In the genomic region with DNA sequence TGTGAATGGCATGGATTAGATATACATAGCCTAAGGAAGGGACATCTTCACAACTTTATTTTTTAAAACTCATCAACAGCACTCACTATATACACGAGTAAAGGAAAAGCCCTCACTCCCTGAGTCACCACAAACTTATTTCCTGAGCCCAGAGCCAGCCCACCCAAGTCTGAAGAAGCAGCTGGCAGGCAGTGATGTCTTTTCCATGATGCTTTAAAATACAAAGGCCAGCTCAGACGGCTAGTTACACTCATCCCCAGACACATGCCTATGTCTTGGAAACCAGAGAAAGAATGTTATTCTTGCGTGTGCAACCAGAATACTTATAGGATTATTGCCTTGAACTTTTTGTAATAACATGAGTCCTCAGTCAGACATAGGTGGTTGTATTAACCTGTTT, we compare ENCODE assay signal across 11 cellular contexts.
DNase-seq lines count a peak whose midpoint lies in the region; ATAC-seq and TF ChIP-seq lines count a peak whose summit lies in the region.
"Had no signal": no experiment of that assay in that cellular context is flagged by ENCODE, and none has a peak within 500 bp of the region (broad histone marks: within the 10 kb centered on the region; RNA-seq: fewer than 3 reads in every experiment).

No MANE protein-coding gene starts in this region.

- H3K27ac ChIP-seq in breast epithelium, result no peak overlapping the region

- ATAC-seq in WTC11, result peak; percentile 43; the same call in 1 of the 2 replicates
- no peak for ATAC-seq in effector memory CD8-positive, alpha-beta T cell (replicated peaks)
- no peak for ATAC-seq in HG03025 (IDR thresholded peaks at IDR 0.05; ENCODE audit: low FRiP score, unreplicated experiment)

- CTCF ChIA-PET in MCF 10A (lab: Yijun Ruan, JAX), result interaction anchor here (0.6 kb wide), 1 partner anchor 24 kb away, joined by 3 read pairs; no protein-coding TSS in a partner anchor
- CTCF ChIA-PET in WTC11 (lab: Charles Lee), result no interaction called here

- H3K9me3 ChIP-seq in breast epithelium, result no peaks in the 10 kb centered on the region
- H3K9me3 ChIP-seq: BE2C had no signal

- TF ChIP-seq CTCF in MCF 10A (IDR thresholded peaks at IDR 0.05; ENCODE audit: unreplicated experiment), result no peak
- TF ChIP-seq CTCF in breast epithelium (IDR thresholded peaks at IDR 0.05), result no peak
- no peak for TF ChIP-seq CTCF in WTC11 (IDR thresholded peaks at IDR 0.05)

- H3K4me1 ChIP-seq in breast epithelium, result no peaks in the 10 kb centered on the region
- H3K4me1 ChIP-seq: BE2C had no signal

- no peaks in the 10 kb centered on the region for H3K4me1 Mint-ChIP-seq in MCF 10A (ENCODE audit: insufficient read depth, unreplicated experiment)
- peaks cover 38% of the 10 kb centered on the region for H3K4me1 Mint-ChIP-seq in WTC11
- H3K4me1 Mint-ChIP-seq in effector memory CD8-positive, alpha-beta T cell (ENCODE audit: low read depth in 2 of 2), result no peaks in the 10 kb centered on the region
- H3K4me1 Mint-ChIP-seq: neural crest cell had no signal

- H3K27ac Mint-ChIP-seq in MCF 10A (ENCODE audit: low read depth, unreplicated experiment) (no peak overlapping the region), WTC11 (no peak overlapping the region)
- no peak overlapping the region for H3K27ac Mint-ChIP-seq in effector memory CD8-positive, alpha-beta T cell

- DNase-seq in MCF 10A (ENCODE audit: unreplicated experiment), result peak; percentile 29
- DNase-seq in breast epithelium (ENCODE audit: low spot score in 2 of 2), result no peak
- no peak for DNase-seq in WTC11 (ENCODE audit: low spot score)
- peak; percentile 93 for DNase-seq in glomerular visceral epithelial cell (ENCODE audit: extremely low spot score)
- DNase-seq in stromal cell of bone marrow (ENCODE audit: low read depth), result peak; percentile 96
- DNase-seq in activated CD4-positive, alpha-beta T cell treated with anti-CD3 and anti-CD28 coated beads, Interleukin-2, amount 50 U/mL, for 4 hours, result no peak
- DNase-seq in effector memory CD8-positive, alpha-beta T cell, result no peak
- DNase-seq: BE2C, NCI-H1105 treated with DMSO at 0.1 percent for 48 hours had no signal

- no peaks in the 10 kb centered on the region for H3K27me3 ChIP-seq in breast epithelium
- H3K27me3 ChIP-seq: BE2C had no signal

- H3K36me3 ChIP-seq in breast epithelium, result no peaks in the 10 kb centered on the region
- H3K36me3 ChIP-seq: BE2C had no signal

- H3K27me3 Mint-ChIP-seq in MCF 10A (ENCODE audit: insufficient read depth, unreplicated experiment) (no peaks in the 10 kb centered on the region), WTC11 (ENCODE audit: low read depth) (no peaks in the 10 kb centered on the region)
- H3K27me3 Mint-ChIP-seq in effector memory CD8-positive, alpha-beta T cell, result peaks cover 4 to 18% of the 10 kb centered on the region in 2 donors

- POLR2A ChIA-PET in MCF 10A (lab: Yijun Ruan, JAX) (interaction anchor here (1.2 kb wide), 1 partner anchor 13 kb away, joined by 3 read pairs; no protein-coding TSS in a partner anchor), WTC11 (lab: Charles Lee) (no interaction called here)

- BruUV-seq in MCF 10A (replicated peaks; lab: Mats Ljungman, UMichigan), result no TSS peak

- H3K9me3 Mint-ChIP-seq in MCF 10A (ENCODE audit: unreplicated experiment), result no peaks in the 10 kb centered on the region
- no peaks in the 10 kb centered on the region for H3K9me3 Mint-ChIP-seq in WTC11
- no peaks in the 10 kb centered on the region for H3K9me3 Mint-ChIP-seq in effector memory CD8-positive, alpha-beta T cell
- H3K9me3 Mint-ChIP-seq: neural crest cell had no signal

- H3K4me3 Mint-ChIP-seq in MCF 10A (ENCODE audit: unreplicated experiment), result no peak overlapping the region
- H3K4me3 Mint-ChIP-seq in WTC11, result no peak overlapping the region
- H3K4me3 Mint-ChIP-seq in effector memory CD8-positive, alpha-beta T cell, result no peak overlapping the region
- H3K4me3 Mint-ChIP-seq: neural crest cell had no signal

- no peak overlapping the region for H3K4me3 ChIP-seq in breast epithelium

- intact Hi-C loops in MCF 10A (cut with micrococcal nuclease) (no loop called here), breast epithelium (cut with DNase I; ENCODE audit: low total_unique reads) (no loop called here)

- H3K36me3 Mint-ChIP-seq in MCF 10A (ENCODE audit: insufficient read depth, unreplicated experiment), result peaks cover 31% of the 10 kb centered on the region
- H3K36me3 Mint-ChIP-seq in WTC11, result no peaks in the 10 kb centered on the region
- H3K36me3 Mint-ChIP-seq in effector memory CD8-positive, alpha-beta T cell (ENCODE audit: insufficient read depth), result no peaks in the 10 kb centered on the region

- no peak for TF ChIP-seq POLR2A in breast epithelium (IDR thresholded peaks at IDR 0.05)

TF ChIP-seq in WTC11, 78 proteins besides CTCF, POLR2A, EP300 and RAD21:
- TF ChIP-seq RORB (CRISPR knock-in tag; IDR thresholded peaks at IDR 0.05) (no peak), SP1 (CRISPR knock-in tag; conservative IDR thresholded peaks at IDR 0.05) (no peak), ATF1 (CRISPR knock-in tag; IDR thresholded peaks at IDR 0.05) (no peak)
- TF ChIP-seq, protein P1, sequence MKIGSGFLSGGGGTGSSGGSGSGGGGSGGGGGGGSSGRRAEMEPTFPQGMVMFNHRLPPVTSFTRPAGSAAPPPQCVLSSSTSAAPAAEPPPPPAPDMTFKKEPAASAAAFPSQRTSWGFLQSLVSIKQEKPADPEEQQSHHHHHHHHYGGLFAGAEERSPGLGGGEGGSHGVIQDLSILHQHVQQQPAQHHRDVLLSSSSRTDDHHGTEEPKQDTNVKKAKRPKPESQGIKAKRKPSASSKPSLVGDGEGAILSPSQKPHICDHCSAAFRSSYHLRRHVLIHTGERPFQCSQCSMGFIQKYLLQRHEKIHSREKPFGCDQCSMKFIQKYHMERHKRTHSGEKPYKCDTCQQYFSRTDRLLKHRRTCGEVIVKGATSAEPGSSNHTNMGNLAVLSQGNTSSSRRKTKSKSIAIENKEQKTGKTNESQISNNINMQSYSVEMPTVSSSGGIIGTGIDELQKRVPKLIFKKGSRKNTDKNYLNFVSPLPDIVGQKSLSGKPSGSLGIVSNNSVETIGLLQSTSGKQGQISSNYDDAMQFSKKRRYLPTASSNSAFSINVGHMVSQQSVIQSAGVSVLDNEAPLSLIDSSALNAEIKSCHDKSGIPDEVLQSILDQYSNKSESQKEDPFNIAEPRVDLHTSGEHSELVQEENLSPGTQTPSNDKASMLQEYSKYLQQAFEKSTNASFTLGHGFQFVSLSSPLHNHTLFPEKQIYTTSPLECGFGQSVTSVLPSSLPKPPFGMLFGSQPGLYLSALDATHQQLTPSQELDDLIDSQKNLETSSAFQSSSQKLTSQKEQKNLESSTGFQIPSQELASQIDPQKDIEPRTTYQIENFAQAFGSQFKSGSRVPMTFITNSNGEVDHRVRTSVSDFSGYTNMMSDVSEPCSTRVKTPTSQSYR (CRISPR knock-in tag; IDR thresholded peaks at IDR 0.05), result no peak
- TF ChIP-seq, protein P2, sequence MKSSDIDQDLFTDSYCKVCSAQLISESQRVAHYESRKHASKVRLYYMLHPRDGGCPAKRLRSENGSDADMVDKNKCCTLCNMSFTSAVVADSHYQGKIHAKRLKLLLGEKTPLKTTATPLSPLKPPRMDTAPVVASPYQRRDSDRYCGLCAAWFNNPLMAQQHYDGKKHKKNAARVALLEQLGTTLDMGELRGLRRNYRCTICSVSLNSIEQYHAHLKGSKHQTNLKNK (CRISPR knock-in tag; IDR thresholded peaks at IDR 0.05), result no peak

Comparison
In these comparisons a context has a peak if more than half of its experiments do, and no peak if none do; other contexts are left out.
1. DNase-seq: peak in MCF 10A (single experiment), glomerular visceral epithelial cell (single experiment) and stromal cell of bone marrow (single experiment); none in breast epithelium (0 of 2), WTC11 (single experiment), activated CD4-positive, alpha-beta T cell treated with anti-CD3 and anti-CD28 coated beads, Interleukin-2, amount 50 U/mL, for 4 hours (0 of 2) and effector memory CD8-positive, alpha-beta T cell (0 of 3).